Comparison of ENCODE assay signal across 19 cellular contexts in the genomic region with DNA sequence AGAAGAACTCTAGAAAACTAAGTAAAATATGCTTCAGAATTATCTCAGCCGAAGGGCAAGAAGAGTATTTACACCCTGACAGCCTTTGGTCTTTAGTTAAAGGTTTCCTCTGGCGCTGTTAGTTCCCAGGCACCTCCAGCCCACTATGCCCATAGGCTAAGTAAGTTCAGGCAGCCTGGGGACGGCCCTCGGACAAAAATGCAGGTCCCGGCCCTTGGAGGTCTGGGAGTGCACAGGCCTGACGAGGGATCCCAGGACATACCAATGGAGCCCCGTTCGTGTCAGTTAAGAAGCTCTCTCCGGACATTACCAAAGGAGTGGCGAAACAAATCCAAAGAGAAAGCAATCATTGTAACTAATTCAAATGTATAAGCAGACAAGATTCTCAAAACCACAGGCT.
DNase-seq lines count a peak whose midpoint lies in the region; ATAC-seq and TF ChIP-seq lines count a peak whose summit lies in the region.
"Had no signal": no experiment of that assay in that cellular context is flagged by ENCODE, and none has a peak within 500 bp of the region (broad histone marks: within the 10 kb centered on the region; RNA-seq: fewer than 3 reads in every experiment).

No MANE protein-coding gene starts in this region.

- H4K20me1 ChIP-seq in H9 (ENCODE audit: control insufficient read depth, insufficient read depth, insufficient read length), result no peaks in the 10 kb centered on the region

- no peak overlapping the region for H2BK5ac ChIP-seq in H9 (ENCODE audit: insufficient read length, low read length)

- H3K36me3 ChIP-seq in SK-N-MC (ENCODE audit: insufficient read depth, low read length), result no peaks in the 10 kb centered on the region
- H3K36me3 ChIP-seq: SJCRH30 had no signal

- TF ChIP-seq CTCF in H9 (conservative IDR thresholded peaks at IDR 0.05), result no peak

- no peaks in the 10 kb centered on the region for H3K79me1 ChIP-seq in H9 (ENCODE audit: insufficient read depth, low read depth, low read length, poor library complexity, severe bottlenecking)

- no peaks in the 10 kb centered on the region for H3K27me3 Mint-ChIP-seq in H9 (ENCODE audit: low read depth)
- no peaks in the 10 kb centered on the region for H3K27me3 Mint-ChIP-seq in stimulated activated memory B cell treated with anti-CD40 and anti-IgM and Interleukin-4, amounts not matched to agents 10 μg/mL and 1 μg/mL and 100 μg/mL, for 72 hours
- H3K27me3 Mint-ChIP-seq: B cell had no signal

- peaks cover 32 to 33% of the 10 kb centered on the region in 2 experiments for H3K4me1 Mint-ChIP-seq in H9
- peaks cover 2% of the 10 kb centered on the region for H3K4me1 Mint-ChIP-seq in stimulated activated memory B cell treated with anti-CD40 and anti-IgM and Interleukin-4, amounts not matched to agents 10 μg/mL and 1 μg/mL and 100 μg/mL, for 72 hours

- H3K36me3 Mint-ChIP-seq in H9 (ENCODE audit: insufficient read depth in 1 of 3, low read depth in 3 of 3), result peaks cover 0 to 2% (median 0%) of the 10 kb centered on the region in 3 experiments; a peak in 2 of 7 replicates
- H3K36me3 Mint-ChIP-seq in stimulated activated memory B cell treated with anti-CD40 and anti-IgM and Interleukin-4, amounts not matched to agents 10 μg/mL and 1 μg/mL and 100 μg/mL, for 72 hours, result no peaks in the 10 kb centered on the region
- H3K36me3 Mint-ChIP-seq: CD14-positive monocyte had no signal

- no peak overlapping the region for H2BK15ac ChIP-seq in H9 (ENCODE audit: low read depth, low read length)

- no peak overlapping the region for H3K14ac ChIP-seq in H9 (ENCODE audit: insufficient read depth, low read length)

- H3K9me3 ChIP-seq in H9 (ENCODE audit: control insufficient read depth, low read depth, low read length) (no peaks in the 10 kb centered on the region), SK-N-MC (ENCODE audit: low read depth, low read length) (no peaks in the 10 kb centered on the region)
- H3K9me3 ChIP-seq: SJCRH30 had no signal

- H3K56ac ChIP-seq in H9 (ENCODE audit: insufficient read length, low read depth, low read length), result no peak overlapping the region

- no peak overlapping the region for H4K5ac ChIP-seq in H9 (ENCODE audit: insufficient read length, low read depth, low read length)

- no peak overlapping the region for H2AK5ac ChIP-seq in H9 (ENCODE audit: insufficient read length, low read length)

- DNase-seq in H9 (peak; percentile 46), SK-N-MC (ENCODE audit: low read depth, low spot score) (no peak), islet precursor cell (peak; percentile 96), sciatic nerve (ENCODE audit: low spot score) (no peak), middle frontal gyrus (ENCODE audit: extremely low spot score, low spot score) (no peak), Right ventricle myocardium inferior (ENCODE audit: missing footprints) (no peak)
- DNase-seq: GF-D8; HFFc6; NCI-H1092; NCI-H1436; NCI-H187 treated with DMSO at 0.1 percent for 48 hours; NCI-H2107; NK-92 treated with Interleukin-12 subunit alpha and Interleukin-12 subunit beta, amount 100 ng/mL, for 24 hours; SJCRH30 had no signal

- no peak overlapping the region for H2BK20ac ChIP-seq in H9 (ENCODE audit: low read depth, low read length, poor library complexity, severe bottlenecking)

- H3K23me2 ChIP-seq in H9 (ENCODE audit: insufficient read length, low read depth, low read length, poor library complexity, severe bottlenecking), result no peaks in the 10 kb centered on the region

- no peak overlapping the region for H3K4me3 Mint-ChIP-seq in H9
- no peak overlapping the region for H3K4me3 Mint-ChIP-seq in stimulated activated memory B cell treated with anti-CD40 and anti-IgM and Interleukin-4, amounts not matched to agents 10 μg/mL and 1 μg/mL and 100 μg/mL, for 72 hours
- H3K4me3 Mint-ChIP-seq: B cell, CD14-positive monocyte, HFFc6 had no signal

- H3K79me2 ChIP-seq in H9 (ENCODE audit: insufficient read depth, low read length), result no peaks in the 10 kb centered on the region

- no peak overlapping the region for H3K18ac ChIP-seq in H9 (ENCODE audit: insufficient read length, low read depth, low read length)

- ATAC-seq in stimulated activated memory B cell treated with anti-CD40 and anti-IgM and Interleukin-4, amounts not matched to agents 10 μg/mL and 1 μg/mL and 100 μg/mL, for 72 hours, result no peak
- ATAC-seq in sciatic nerve (no peak), Right ventricle myocardium inferior (no peak)
- ATAC-seq: K562, Panc1 had no signal

- H3K4ac ChIP-seq in H9 (ENCODE audit: low read depth, low read length), result no peak overlapping the region

- no peak overlapping the region for H3T11ph ChIP-seq in H9 (ENCODE audit: low read length)

- H2AFZ ChIP-seq in H9 (ENCODE audit: low read length), result no peak overlapping the region

- H3K4me1 ChIP-seq in H9 (ENCODE audit: insufficient read depth, low read length), result 0 out of 2 replicates have a peak, but pooled peaks cover 3% of the 10 kb centered on the region
- H3K4me1 ChIP-seq: SJCRH30 had no signal

- WGBS in H9 (ENCODE audit: extremely low coverage, insufficient read length, low lambda C conversion rate), result no CpG with 5 or more reads among the region's 10 CpGs

- H4K91ac ChIP-seq in H9 (ENCODE audit: insufficient read length, low read depth, low read length), result no peak overlapping the region

- no peak overlapping the region for H3K4me3 ChIP-seq in SK-N-MC
- H3K4me3 ChIP-seq: K562, SJCRH30 had no signal

- H2BK12ac ChIP-seq in H9 (ENCODE audit: insufficient read length, low read depth, low read length), result no peak overlapping the region

- H3K27me3 ChIP-seq in H9 (ENCODE audit: insufficient read depth, low read length), result no peaks in the 10 kb centered on the region
- H3K27me3 ChIP-seq: SJCRH30 had no signal

- peak overlapping the region in 2 of 3 experiments; percentile 28 to 49; a peak in 2 of 7 replicates for H3K27ac Mint-ChIP-seq in H9
- H3K27ac Mint-ChIP-seq in stimulated activated memory B cell treated with anti-CD40 and anti-IgM and Interleukin-4, amounts not matched to agents 10 μg/mL and 1 μg/mL and 100 μg/mL, for 72 hours, result peak overlapping the region; percentile 15
- H3K27ac Mint-ChIP-seq: B cell, CD14-positive monocyte, HFFc6 had no signal

- H3K4me2 ChIP-seq in H9 (ENCODE audit: insufficient read depth, insufficient read length, low read length), result no peak overlapping the region

- no peak overlapping the region for H3K9ac ChIP-seq in H9 (ENCODE audit: extremely low read depth, insufficient read length, low read length)
- H3K9ac ChIP-seq in SK-N-MC (ENCODE audit: insufficient read length), result peak overlapping the region; percentile 24

- H3K9me3 Mint-ChIP-seq in H9, result no peaks in the 10 kb centered on the region
- H3K9me3 Mint-ChIP-seq in stimulated activated memory B cell treated with anti-CD40 and anti-IgM and Interleukin-4, amounts not matched to agents 10 μg/mL and 1 μg/mL and 100 μg/mL, for 72 hours, result no peaks in the 10 kb centered on the region
- H3K9me3 Mint-ChIP-seq: CD14-positive monocyte, HFFc6 had no signal

- no peak overlapping the region for H3K27ac ChIP-seq in H9 (ENCODE audit: insufficient read length, low read depth, low read length)
- peak overlapping the region; percentile 28; the same call in 1 of the 2 replicates for H3K27ac ChIP-seq in SK-N-MC
- H3K27ac ChIP-seq: SJCRH30 had no signal

- intact Hi-C loops in sciatic nerve (cut with DNase I), result no loop called here
- intact Hi-C loops in Right ventricle myocardium inferior (cut with DNase I), result no loop called here

- no peak overlapping the region for H4K8ac ChIP-seq in H9 (replicated peaks; ENCODE audit: insufficient read length, low read depth, low read length)

- no peak overlapping the region for H3K23ac ChIP-seq in H9 (ENCODE audit: insufficient read length, low read depth, low read length)

- H2BK120ac ChIP-seq in H9 (ENCODE audit: low read depth, low read length, poor library complexity, severe bottlenecking), result no peak overlapping the region

Comparison
In these comparisons a context has a peak if more than half of its experiments do, and no peak if none do; other contexts are left out.
1. DNase-seq: peak in H9 (single experiment) and islet precursor cell (single experiment); none in SK-N-MC (single experiment), sciatic nerve (single experiment), middle frontal gyrus (single experiment) and Right ventricle myocardium inferior (single experiment).